21 cellular contexts compared by ENCODE assay signal in the genomic region with DNA sequence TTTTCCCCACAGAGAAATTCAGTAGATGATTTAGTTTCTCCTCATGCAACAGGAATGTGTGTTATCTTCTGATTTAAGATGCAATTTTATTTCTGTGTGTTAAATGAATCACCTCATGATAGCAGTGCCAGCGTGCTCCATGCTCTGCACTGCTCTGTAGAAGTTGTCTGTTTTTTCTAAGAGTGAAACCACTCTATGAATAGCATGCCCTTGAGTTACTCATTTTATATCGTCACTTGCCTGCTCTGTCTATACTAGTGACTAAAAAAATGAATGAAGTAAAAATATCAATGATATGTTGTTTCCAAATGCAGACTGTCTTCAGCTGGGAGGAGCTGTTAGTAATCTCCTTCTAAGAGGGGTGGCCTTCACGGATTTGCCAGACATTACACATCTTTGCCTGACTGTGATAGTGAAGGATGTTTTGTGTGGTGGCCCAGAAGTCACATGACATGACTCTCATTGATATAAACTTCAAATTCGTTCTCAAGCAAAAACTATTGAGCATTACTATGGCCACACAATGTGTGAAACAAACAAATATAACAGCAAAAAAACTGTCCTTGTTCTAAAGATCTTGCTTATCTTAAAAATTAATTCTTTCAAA.
A peak's percentile ranks its signal among the peaks of the same experiment; 100 is the strongest.
DNase-seq lines count a peak whose midpoint lies in the region; ATAC-seq and TF ChIP-seq lines count a peak whose summit lies in the region.
"Had no signal": no experiment of that assay in that cellular context is flagged by ENCODE, and none has a peak within 500 bp of the region (broad histone marks: within the 10 kb centered on the region; RNA-seq: fewer than 3 reads in every experiment).

No MANE protein-coding gene starts in this region.

- ATAC-seq in GM18870 (IDR thresholded peaks at IDR 0.05; ENCODE audit: unreplicated experiment) (peak; percentile 46), GM18517 (IDR thresholded peaks at IDR 0.05; ENCODE audit: unreplicated experiment) (no peak)
- ATAC-seq: mucosa of descending colon had no signal

- no peaks in the 10 kb centered on the region for H3K36me3 ChIP-seq in smooth muscle cell (ENCODE audit: low read depth)
- no peaks in the 10 kb centered on the region for H3K36me3 ChIP-seq in CD4-positive, alpha-beta memory T cell (ENCODE audit: insufficient read depth, low read length)
- H3K36me3 ChIP-seq: neutrophil, sigmoid colon, suprapubic skin had no signal

- POLR2A ChIA-PET in CD4-positive, alpha-beta memory T cell (lab: Charles Lee; ENCODE audit: partially characterized antibody), result no interaction called here

- H3K27me3 Mint-ChIP-seq in CD4-positive, alpha-beta memory T cell, result no peaks in the 10 kb centered on the region
- H3K27me3 Mint-ChIP-seq: activated naive CD8-positive, alpha-beta T cell treated with anti-CD3 and anti-CD28 coated beads, Interleukin-2, amount 10 ng/mL, durations not matched to agents 7 days and 5 days had no signal

- no peak overlapping the region for H3K4me3 ChIP-seq in smooth muscle cell
- H3K4me3 ChIP-seq in CD4-positive, alpha-beta memory T cell (ENCODE audit: low read length in 2 of 2), result no peak overlapping the region
- H3K4me3 ChIP-seq: coronary artery, mucosa of descending colon, sigmoid colon, suprapubic skin had no signal

- H3K9me3 Mint-ChIP-seq in CD4-positive, alpha-beta memory T cell, result peaks cover 0 to 12% (median 4%) of the 10 kb centered on the region in 8 donors

- no peak overlapping the region for H2AFZ ChIP-seq in smooth muscle cell (ENCODE audit: low read depth)

- peak overlapping the region; percentile 40 for H3K27ac ChIP-seq in smooth muscle cell (ENCODE audit: low read depth)
- no peak overlapping the region for H3K27ac ChIP-seq in CD4-positive, alpha-beta memory T cell (ENCODE audit: low read depth, low read length)
- H3K27ac ChIP-seq: coronary artery, neutrophil, sigmoid colon, suprapubic skin had no signal

- no peak overlapping the region for H3K9ac ChIP-seq in smooth muscle cell (ENCODE audit: low read depth)
- H3K9ac ChIP-seq: SK-N-SH had no signal

- CTCF ChIA-PET in CD4-positive, alpha-beta memory T cell (lab: Charles Lee; ENCODE audit: partially characterized antibody), result no interaction called here

- H3K9me3 ChIP-seq in smooth muscle cell (replicated peaks; ENCODE audit: low read depth), result no peaks in the 10 kb centered on the region
- no peaks in the 10 kb centered on the region for H3K9me3 ChIP-seq in CD4-positive, alpha-beta memory T cell (ENCODE audit: control insufficient read depth in 1 of 2, low read length in 2 of 2)
- H3K9me3 ChIP-seq: mucosa of descending colon, neutrophil, sigmoid colon, suprapubic skin had no signal

- intact Hi-C loops in CD4-positive, alpha-beta memory T cell (cut with micrococcal nuclease), result no loop called here

- H3F3A ChIP-seq in smooth muscle cell (ENCODE audit: low read depth), result no peaks in the 10 kb centered on the region

- H3K4me1 ChIP-seq in smooth muscle cell (ENCODE audit: low read depth), result no peaks in the 10 kb centered on the region
- H3K4me1 ChIP-seq in CD4-positive, alpha-beta memory T cell (ENCODE audit: insufficient read depth, low read length), result no peaks in the 10 kb centered on the region
- H3K4me1 ChIP-seq: sigmoid colon, suprapubic skin had no signal

- no peaks in the 10 kb centered on the region for H3K36me3 Mint-ChIP-seq in CD4-positive, alpha-beta memory T cell
- H3K36me3 Mint-ChIP-seq: activated naive CD8-positive, alpha-beta T cell treated with anti-CD3 and anti-CD28 coated beads, Interleukin-2, amount 10 ng/mL, durations not matched to agents 7 days and 5 days had no signal

- no peak for TF ChIP-seq CTCF in smooth muscle cell (IDR thresholded peaks at IDR 0.05; ENCODE audit: borderline replicate concordance, insufficient read depth, poor library complexity, severe bottlenecking)

- WGBS in smooth muscle cell (ENCODE audit: low lambda C conversion rate), result 52% methylated on average over 4 of the region's 4 CpGs

- DNase-seq in RPMI7951 (ENCODE audit: low read depth), result peak; percentile 8
- DNase-seq in fibroblast of peridontal ligament (ENCODE audit: extremely low read depth), result peak; percentile 60
- DNase-seq in smooth muscle cell (lab: John Stamatoyannopoulos, UW; ENCODE audit: unreplicated experiment), result no peak
- no peak for DNase-seq in CD4-positive, alpha-beta memory T cell
- no peak for DNase-seq in activated CD4-positive, alpha-beta T cell treated with anti-CD3 and anti-CD28 coated beads for 1 hour
- DNase-seq: activated CD4-positive, alpha-beta T cell treated with anti-CD3 and anti-CD28 coated beads, Interleukin-2, amount 50 U/mL, for 1 hour; activated naive CD8-positive, alpha-beta T cell treated with anti-CD3 and anti-CD28 coated beads, Interleukin-2, amount 10 ng/mL, durations not matched to agents 7 days and 5 days; activated T-cell treated with anti-CD3 and anti-CD28 coated beads, Interleukin-2, amount 50 U/mL, for 48 hours; immature natural killer cell; mucosa of descending colon; MV-4-11; NCI-H2081 treated with DMSO at 0.1 percent for 48 hours; NCI-H524 treated with DMSO at 0.1 percent for 48 hours; sigmoid colon; SK-N-SH; stimulated activated CD4-positive, alpha-beta T cell treated with anti-CD3 and anti-CD28 coated beads, Interleukin-2, amount 100 ng/mL, for 24 hours had no signal

- no peak overlapping the region for H3K4me3 Mint-ChIP-seq in CD4-positive, alpha-beta memory T cell
- H3K4me3 Mint-ChIP-seq: activated naive CD8-positive, alpha-beta T cell treated with anti-CD3 and anti-CD28 coated beads, Interleukin-2, amount 10 ng/mL, durations not matched to agents 7 days and 5 days; immature natural killer cell had no signal

- H4K20me1 ChIP-seq in smooth muscle cell (ENCODE audit: low read depth), result no peaks in the 10 kb centered on the region

- H3K4me1 Mint-ChIP-seq in CD4-positive, alpha-beta memory T cell, result no peaks in the 10 kb centered on the region
- H3K4me1 Mint-ChIP-seq: activated naive CD8-positive, alpha-beta T cell treated with anti-CD3 and anti-CD28 coated beads, Interleukin-2, amount 10 ng/mL, durations not matched to agents 7 days and 5 days; immature natural killer cell had no signal

- H3K79me2 ChIP-seq in smooth muscle cell (ENCODE audit: low read depth), result no peaks in the 10 kb centered on the region

- no peak overlapping the region for H3K27ac Mint-ChIP-seq in CD4-positive, alpha-beta memory T cell
- H3K27ac Mint-ChIP-seq: activated naive CD8-positive, alpha-beta T cell treated with anti-CD3 and anti-CD28 coated beads, Interleukin-2, amount 10 ng/mL, durations not matched to agents 7 days and 5 days; immature natural killer cell had no signal

- H3K27me3 ChIP-seq in smooth muscle cell (ENCODE audit: low read depth), result no peaks in the 10 kb centered on the region
- H3K27me3 ChIP-seq in CD4-positive, alpha-beta memory T cell (ENCODE audit: insufficient read depth, low read length), result no peaks in the 10 kb centered on the region
- H3K27me3 ChIP-seq: neutrophil, sigmoid colon, suprapubic skin had no signal

- no peak overlapping the region for H3K4me2 ChIP-seq in smooth muscle cell
- H3K4me2 ChIP-seq: SK-N-SH had no signal

Comparison
In these comparisons a context has a peak if more than half of its experiments do, and no peak if none do; other contexts are left out.
1. DNase-seq: peak in RPMI7951 (single experiment) and fibroblast of peridontal ligament (single experiment); none in smooth muscle cell (single experiment), CD4-positive, alpha-beta memory T cell (0 of 5) and activated CD4-positive, alpha-beta T cell treated with anti-CD3 and anti-CD28 coated beads for 1 hour (single experiment).